Comparison of ENCODE assay signal across 13 cellular contexts in the genomic region with DNA sequence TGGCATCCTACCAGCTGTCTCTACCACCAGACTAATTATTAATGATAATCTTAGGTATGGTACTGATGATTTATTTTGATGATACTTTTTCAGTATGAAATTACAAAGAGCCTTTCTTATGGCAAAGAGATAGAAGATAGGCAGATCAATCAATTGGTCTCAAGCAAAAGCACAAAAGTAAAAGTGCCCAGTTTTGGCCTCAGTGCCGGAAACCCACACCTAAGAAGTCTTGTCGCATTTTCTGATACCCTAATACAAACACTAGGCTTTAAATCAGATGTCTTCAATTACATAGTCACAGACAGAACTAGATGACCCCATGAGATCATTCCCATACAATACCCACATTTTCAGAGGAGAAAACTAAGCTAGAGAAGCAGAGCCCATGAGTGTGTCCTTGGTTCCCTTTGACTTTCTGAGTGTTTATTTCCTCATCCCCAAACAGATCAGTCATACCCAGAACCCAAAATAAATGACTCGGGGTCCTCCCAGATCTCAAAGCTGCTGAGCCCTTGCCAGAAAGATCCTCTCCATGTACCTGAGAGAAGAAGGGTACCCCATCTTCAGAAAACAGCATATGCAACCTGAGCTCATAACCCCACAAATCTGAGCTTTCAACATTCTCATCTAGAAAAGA. TPM values are rescaled to one million over a fixed set of nuclear protein-coding genes. Genes with fewer than 3 reads are reported as not detected.
DNase-seq lines count a peak whose midpoint lies in the region; ATAC-seq and TF ChIP-seq lines count a peak whose summit lies in the region.
"Had no signal": no experiment of that assay in that cellular context is flagged by ENCODE, and none has a peak within 500 bp of the region (broad histone marks: within the 10 kb centered on the region; RNA-seq: fewer than 3 reads in every experiment).

No MANE protein-coding gene starts in this region.

- DNase-seq in MCF 10A (ENCODE audit: unreplicated experiment) (no peak), mammary epithelial cell (no peak), memory B cell (ENCODE audit: low spot score in 2 of 2) (no peak), transverse colon (no peak), HEK293T (ENCODE audit: extremely low spot score) (no peak)
- DNase-seq in activated CD4-positive, alpha-beta memory T cell treated with anti-CD3 and anti-CD28 coated beads for 36 hours, result peak; percentile 32
- no peak for DNase-seq in NK-92 treated with Interleukin-12 subunit alpha and Interleukin-12 subunit beta, amount 100 ng/mL, for 24 hours (lab: John Stamatoyannopoulos, UW)
- DNase-seq: activated CD4-positive, alpha-beta T cell treated with anti-CD3 and anti-CD28 coated beads, Interleukin-2, amount 50 U/mL, for 48 hours; BE2C; NCI-H510A; SHP77 treated with DMSO at 0.1 percent for 48 hours had no signal

- in situ Hi-C loops in mammary epithelial cell (cut with MboI; ENCODE audit: low sequenced_read_pairs in 2 of 2), result no loop called here
- in situ Hi-C loops in transverse colon (cut with MboI; ENCODE audit: low pct_ligation_motif_present in 1 of 4, low pct_unique_long_range_greater_than_20kb in 1 of 4, low sequenced_read_pairs in 3 of 4), result loop anchor here in 1 of 4 donors (10.0 kb wide), 1 partner anchor 93 kb away; no protein-coding TSS in a partner anchor

- H3K9me3 Mint-ChIP-seq in MCF 10A (ENCODE audit: unreplicated experiment) (no peaks in the 10 kb centered on the region), memory B cell (no peaks in the 10 kb centered on the region)
- no peaks in the 10 kb centered on the region for H3K9me3 Mint-ChIP-seq in activated CD4-positive, alpha-beta memory T cell treated with anti-CD3 and anti-CD28 coated beads for 36 hours

- H3K36me3 ChIP-seq in mammary epithelial cell (ENCODE audit: insufficient read depth, low read length), result peaks cover 2% of the 10 kb centered on the region
- no peaks in the 10 kb centered on the region for H3K36me3 ChIP-seq in transverse colon
- H3K36me3 ChIP-seq: BE2C had no signal

- H3K79me2 ChIP-seq in mammary epithelial cell (ENCODE audit: insufficient read depth, low read length), result peaks cover 42% of the 10 kb centered on the region

- H3K27ac ChIP-seq in mammary epithelial cell (ENCODE audit: insufficient read depth, low read depth, low read length) (no peak overlapping the region), transverse colon (peak overlapping the region; percentile 21 to 56 (median 40))

- H3K4me3 ChIP-seq in mammary epithelial cell (replicated peaks in 1 of 3; ENCODE audit: insufficient read depth in 1 of 3, low read depth in 2 of 3, low read length in 3 of 3) (no peak overlapping the region), transverse colon (peak overlapping the region in 1 of 4 donors; percentile 10)

- H3K4me1 Mint-ChIP-seq in MCF 10A (ENCODE audit: insufficient read depth, unreplicated experiment) (peaks cover 23% of the 10 kb centered on the region), memory B cell (peaks cover 69% of the 10 kb centered on the region)
- H3K4me1 Mint-ChIP-seq in activated CD4-positive, alpha-beta memory T cell treated with anti-CD3 and anti-CD28 coated beads for 36 hours (ENCODE audit: low read depth), result peaks cover 86% of the 10 kb centered on the region

- ATAC-seq in memory B cell (ENCODE audit: low read depth) (no peak), HG03196 (IDR thresholded peaks at IDR 0.05; ENCODE audit: unreplicated experiment) (no peak)
- ATAC-seq: sciatic nerve had no signal

- H3K9ac ChIP-seq in mammary epithelial cell (ENCODE audit: insufficient read depth, low read length), result no peak overlapping the region

- intact Hi-C loops in MCF 10A (cut with micrococcal nuclease), result loop anchor here (10.0 kb wide), 1 partner anchor 583 kb away; the partner anchor contains the start of gene CDC42BPA
- intact Hi-C loops in mammary epithelial cell (cut with micrococcal nuclease), result loop anchor here (10.0 kb wide), 1 partner anchor 703 kb away; no protein-coding TSS in a partner anchor
- intact Hi-C loops in activated CD4-positive, alpha-beta memory T cell treated with anti-CD3 and anti-CD28 coated beads for 36 hours (cut with micrococcal nuclease), result loop anchor here (1.0 to 10.0 kb wide), 6 partner anchors 8 to 1353 kb away; partner anchors contain the start of genes ARF1 and ITPKB
- intact Hi-C loops in transverse colon (cut with DNase I; ENCODE audit: low total_unique reads), result no loop called here

- H3K27me3 Mint-ChIP-seq in MCF 10A (ENCODE audit: insufficient read depth, unreplicated experiment), result no peaks in the 10 kb centered on the region
- no peaks in the 10 kb centered on the region for H3K27me3 Mint-ChIP-seq in activated CD4-positive, alpha-beta memory T cell treated with anti-CD3 and anti-CD28 coated beads for 36 hours
- no peaks in the 10 kb centered on the region for H3K27me3 Mint-ChIP-seq in memory B cell

- no peak for TF ChIP-seq EP300 in transverse colon (IDR thresholded peaks at IDR 0.05; ENCODE audit: low read depth)

- dilution Hi-C loops in mammary epithelial cell (cut with HindIII; ENCODE audit: low sequenced_read_pairs), result no loop called here

- H3K4me1 ChIP-seq in mammary epithelial cell (ENCODE audit: insufficient read depth, low read length), result no peaks in the 10 kb centered on the region
- peaks cover 5 to 74% (median 22%) of the 10 kb centered on the region in 4 donors for H3K4me1 ChIP-seq in transverse colon
- H3K4me1 ChIP-seq: BE2C had no signal

- no peaks in the 10 kb centered on the region for H3K9me3 ChIP-seq in mammary epithelial cell (replicated peaks; ENCODE audit: insufficient read depth, low read length)
- H3K9me3 ChIP-seq in transverse colon, result no peaks in the 10 kb centered on the region
- H3K9me3 ChIP-seq: BE2C had no signal

- H2AFZ ChIP-seq in mammary epithelial cell (ENCODE audit: low read depth, low read length), result no peak overlapping the region

- no peaks in the 10 kb centered on the region for H3K27me3 ChIP-seq in mammary epithelial cell (ENCODE audit: insufficient read depth, low read length)
- H3K27me3 ChIP-seq in transverse colon, result no peaks in the 10 kb centered on the region

- WGBS in mammary epithelial cell (ENCODE audit: low coverage, missing lambda C conversion rate), result 100% methylated on average over 3 of the region's 3 CpGs
- 44 to 54% methylated on average over 3 of the region's 3 CpGs for WGBS in transverse colon (ENCODE audit: low coverage in 1 of 2), 2 donors

- POLR2A ChIA-PET in MCF 10A (lab: Yijun Ruan, JAX) (interaction anchor here (0.6 to 1.2 kb wide), 5 partner anchors 12 to 90 kb away, joined by 3 to 4 read pairs (median 3); no protein-coding TSS in a partner anchor), HEK293T (lab: Yijun Ruan, JAX) (no interaction called here)
- POLR2A ChIA-PET in activated CD4-positive, alpha-beta memory T cell treated with anti-CD3 and anti-CD28 coated beads for 36 hours (lab: Charles Lee), result interaction anchor here (0.8 to 1.8 kb wide), 3 partner anchors 9 to 31 kb away, joined by 3 to 7 read pairs (median 6); no protein-coding TSS in a partner anchor

- no peak for TF ChIP-seq POLR2A in transverse colon (IDR thresholded peaks at IDR 0.05)

- H3K27ac Mint-ChIP-seq in MCF 10A (ENCODE audit: low read depth, unreplicated experiment) (peak overlapping the region; percentile 14), memory B cell (peak overlapping the region; percentile 83)
- peak overlapping the region; percentile 87 for H3K27ac Mint-ChIP-seq in activated CD4-positive, alpha-beta memory T cell treated with anti-CD3 and anti-CD28 coated beads for 36 hours

- H4K20me1 ChIP-seq in mammary epithelial cell (ENCODE audit: insufficient read depth, low read length), result no peaks in the 10 kb centered on the region

- peaks cover 8% of the 10 kb centered on the region for H3K36me3 Mint-ChIP-seq in MCF 10A (ENCODE audit: insufficient read depth, unreplicated experiment)
- peaks cover 78% of the 10 kb centered on the region for H3K36me3 Mint-ChIP-seq in activated CD4-positive, alpha-beta memory T cell treated with anti-CD3 and anti-CD28 coated beads for 36 hours
- H3K36me3 Mint-ChIP-seq in memory B cell, result peaks cover 33% of the 10 kb centered on the region

- CTCF ChIA-PET in MCF 10A (lab: Yijun Ruan, JAX) (interaction anchor here (1.1 kb wide), 1 partner anchor 11 kb away, joined by 3 read pairs; no protein-coding TSS in a partner anchor), mammary epithelial cell (lab: Charles Lee; ENCODE audit: low non-redundant PET) (no interaction called here), HEK293T (lab: Yijun Ruan, JAX) (no interaction called here)
- CTCF ChIA-PET in activated CD4-positive, alpha-beta memory T cell treated with anti-CD3 and anti-CD28 coated beads for 36 hours (lab: Charles Lee), result interaction anchor here (1.0 to 1.7 kb wide), 5 partner anchors 8 to 324 kb away, joined by 3 to 4 read pairs (median 3); partner anchors contain the start of genes ITPKB and PARP1

- TF ChIP-seq CTCF in MCF 10A (IDR thresholded peaks at IDR 0.05; ENCODE audit: unreplicated experiment) (no peak), mammary epithelial cell (conservative IDR thresholded peaks at IDR 0.05 in 1 of 2, IDR thresholded peaks at IDR 0.05 in 1 of 2; ENCODE audit: extremely low read depth in 1 of 2, insufficient read depth in 1 of 2, low read depth in 1 of 2, low read length in 2 of 2) (no peak), transverse colon (IDR thresholded peaks at IDR 0.05) (no peak)

- H3K4me3 Mint-ChIP-seq in MCF 10A (ENCODE audit: unreplicated experiment), result no peak overlapping the region
- H3K4me3 Mint-ChIP-seq in activated CD4-positive, alpha-beta memory T cell treated with anti-CD3 and anti-CD28 coated beads for 36 hours, result peak overlapping the region; percentile 71
- H3K4me3 Mint-ChIP-seq in memory B cell, result peak overlapping the region; percentile 51

- BruUV-seq in MCF 10A (replicated peaks; lab: Mats Ljungman, UMichigan) (no TSS peak), mammary epithelial cell (replicated peaks; lab: Mats Ljungman, UMichigan) (no TSS peak)

- no peak overlapping the region for H3K4me2 ChIP-seq in mammary epithelial cell (ENCODE audit: insufficient read depth, low read depth, low read length)

TF ChIP-seq in HEK293T, 16 proteins besides CTCF, POLR2A, EP300 and RAD21 (continues in another document):
- TF ChIP-seq FOXK2 (IDR thresholded peaks at IDR 0.05) (no peak), ZNF384 (IDR thresholded peaks at IDR 0.05) (no peak), SUZ12 (IDR thresholded peaks at IDR 0.05) (no peak), TARDBP (IDR thresholded peaks at IDR 0.05) (no peak), CTBP1 (IDR thresholded peaks at IDR 0.05; ENCODE audit: borderline replicate concordance) (no peak), BHLHE40 (IDR thresholded peaks at IDR 0.05; ENCODE audit: borderline replicate concordance) (no peak), ELF4 (IDR thresholded peaks at IDR 0.05) (no peak)

RNA-seq across cellular contexts. Expression of gene ITPKB, which starts 7.7 kb away (rescaled TPM):
- total RNA-seq in MCF 10A (2022) (9.5 and 12.6 TPM in 2 replicates), mammary epithelial cell (10 to 100 TPM in 1 of 2 donors, 1 to 10 TPM in 1; 6.0 to 11.4 TPM), transverse colon (10 to 100 TPM; 14.3 to 57.6 (median 23.7) TPM)
- polyA plus RNA-seq in mammary epithelial cell, result 4.1 TPM
- 24.9 TPM for polyA minus RNA-seq in mammary epithelial cell
- 10 to 100 TPM; 37.5 to 38.5 TPM for total RNA-seq in activated CD4-positive, alpha-beta memory T cell treated with anti-CD3 and anti-CD28 coated beads for 36 hours

Comparison
In these comparisons a context has a peak if more than half of its experiments do, and no peak if none do; other contexts are left out.
1. CTCF ChIA-PET loops: an anchor here in MCF 10A (1.1 kb wide) and activated CD4-positive, alpha-beta memory T cell treated with anti-CD3 and anti-CD28 coated beads for 36 hours (1.0 to 1.7 kb wide); none called in mammary epithelial cell and HEK293T.
2. H3K27ac Mint-ChIP-seq: peak in every context shown above with its lines; median percentile 87 in activated CD4-positive, alpha-beta memory T cell treated with anti-CD3 and anti-CD28 coated beads for 36 hours; 83 in memory B cell; 14 in MCF 10A.